ENCODE assay signal across 16 cellular contexts in genomic region chrX:46216406-46216805, GRCh38.
DNase-seq lines count a peak whose midpoint lies in the region; ATAC-seq and TF ChIP-seq lines count a peak whose summit lies in the region.
"Had no signal": no experiment of that assay in that cellular context is flagged by ENCODE, and none has a peak within 500 bp of the region (broad histone marks: within the 10 kb centered on the region; RNA-seq: fewer than 3 reads in every experiment).

No MANE protein-coding gene starts in this region.

- no peaks in the 10 kb centered on the region for H4K20me1 ChIP-seq in SK-N-SH (ENCODE audit: insufficient read depth)
- H4K20me1 ChIP-seq: BLaER1 had no signal

- CTCF ChIA-PET in SK-N-SH (lab: Yijun Ruan, JAX), result no interaction called here

- ATAC-seq in SK-N-SH treated with all-trans-retinoic acid at 6 μM for 48 hours (no peak), GM19324 (IDR thresholded peaks at IDR 0.05; ENCODE audit: low FRiP score, unreplicated experiment) (no peak)

- no peak for DNase-seq in SK-N-SH
- peak; percentile 28 to 34 for DNase-seq in dermis microvascular lymphatic vessel endothelial cell (ENCODE audit: low read depth in 2 of 2)
- DNase-seq in SIG-M5 (lab: John Stamatoyannopoulos, UW), result no peak
- no peak for DNase-seq in stimulated activated CD4-positive, alpha-beta T cell treated with anti-CD3 and anti-CD28 coated beads, Interleukin-12 subunit alpha, Interleukin-12 subunit beta, amount 100 ng/mL, for 4 hours
- DNase-seq: AML-193; Caco-2; CD8-positive, alpha-beta memory T cell; DND-41; GDM1; HCEC 1CT; HFFc6 had no signal

- H3K4me2 ChIP-seq in SK-N-SH (no peak overlapping the region), parathyroid adenoma (ENCODE audit: low read length) (peak overlapping the region; percentile 42)
- H3K4me2 ChIP-seq: BLaER1 had no signal

- H3K9me3 ChIP-seq in SK-N-SH (no peaks in the 10 kb centered on the region), parathyroid adenoma (ENCODE audit: control insufficient read depth, low read length) (no peaks in the 10 kb centered on the region)
- H3K9me3 ChIP-seq: BLaER1, Caco-2 had no signal

- H3F3A ChIP-seq in SK-N-SH (replicated peaks; ENCODE audit: insufficient read depth), result no peaks in the 10 kb centered on the region

- 19% methylated on average over 2 of the region's 2 CpGs for WGBS in SK-N-SH (ENCODE audit: low lambda C conversion rate)

- H3K4me1 ChIP-seq in SK-N-SH (ENCODE audit: control insufficient read depth in 1 of 2, insufficient read depth in 2 of 2, low read depth in 1 of 2, low read length in 1 of 2) (no peaks in the 10 kb centered on the region), parathyroid adenoma (no peaks in the 10 kb centered on the region)
- H3K4me1 ChIP-seq: BLaER1, Caco-2 had no signal

- H3K27ac ChIP-seq in SK-N-SH (ENCODE audit: low read depth in 2 of 2, low read length in 1 of 2) (no peak overlapping the region), parathyroid adenoma (no peak overlapping the region)
- H3K27ac ChIP-seq: 22Rv1, BLaER1 had no signal

- H2AFZ ChIP-seq in SK-N-SH (ENCODE audit: low read depth), result 0 out of 2 replicates have a peak overlapping the region, but pooled peaks have one; percentile 19
- no peak overlapping the region for H2AFZ ChIP-seq in parathyroid adenoma

- H3K27me3 ChIP-seq in SK-N-SH (ENCODE audit: insufficient read depth) (peaks cover 7% of the 10 kb centered on the region; the same call in 1 of the 2 replicates), parathyroid adenoma (ENCODE audit: control insufficient read depth, insufficient read depth, low read length) (no peaks in the 10 kb centered on the region)
- H3K27me3 ChIP-seq: BLaER1 had no signal

- H3K36me3 ChIP-seq in SK-N-SH (replicated peaks in 1 of 2; ENCODE audit: control insufficient read depth in 1 of 2, insufficient read depth in 2 of 2, low read length in 1 of 2) (no peaks in the 10 kb centered on the region), parathyroid adenoma (ENCODE audit: control insufficient read depth, insufficient read depth, low read length) (no peaks in the 10 kb centered on the region)
- H3K36me3 ChIP-seq: BLaER1 had no signal

- no peak overlapping the region for H3K4me3 ChIP-seq in SK-N-SH (ENCODE audit: low read depth in 2 of 2, low read length in 1 of 2)
- no peak overlapping the region for H3K4me3 ChIP-seq in parathyroid adenoma (ENCODE audit: low read depth, low read length)
- H3K4me3 ChIP-seq: BLaER1 had no signal

- H3K9ac ChIP-seq in SK-N-SH (no peak overlapping the region), parathyroid adenoma (no peak overlapping the region)
- H3K9ac ChIP-seq: BLaER1 had no signal

- TF ChIP-seq EP300 in SK-N-SH (IDR thresholded peaks at IDR 0.05; ENCODE audit: borderline replicate concordance in 1 of 2, low read depth in 1 of 2, low read length in 1 of 2), result no peak

- no peaks in the 10 kb centered on the region for H3K9me2 ChIP-seq in SK-N-SH

- POLR2A ChIA-PET in SK-N-SH (lab: Yijun Ruan, JAX), result no interaction called here

- H3K79me2 ChIP-seq in SK-N-SH (ENCODE audit: insufficient read depth) (no peaks in the 10 kb centered on the region), parathyroid adenoma (no peaks in the 10 kb centered on the region)

- no peak for TF ChIP-seq CTCF in SK-N-SH (IDR thresholded peaks at IDR 0.05)
- TF ChIP-seq CTCF in parathyroid adenoma (IDR thresholded peaks at IDR 0.05), result no peak

- TF ChIP-seq RAD21 in SK-N-SH (IDR thresholded peaks at IDR 0.05; ENCODE audit: low read length), result no peak

TF ChIP-seq in SK-N-SH, 30 proteins besides CTCF, POLR2A, EP300 and RAD21 (continues in another document):
- TF ChIP-seq TAF1 (IDR thresholded peaks at IDR 0.05; ENCODE audit: borderline replicate concordance, low read depth, low read length) (no peak), PBX3 (IDR thresholded peaks at IDR 0.05) (no peak), TCF12 (IDR thresholded peaks at IDR 0.05) (no peak), RCOR1 (IDR thresholded peaks at IDR 0.05; ENCODE audit: low read length) (no peak), CHD2 (IDR thresholded peaks at IDR 0.05; ENCODE audit: low read length, partially characterized antibody) (no peak), POLR2AphosphoS5 (IDR thresholded peaks at IDR 0.05; ENCODE audit: low read depth, low read length) (no peak), FOXJ3 (CRISPR knock-in tag; IDR thresholded peaks at IDR 0.05) (no peak), YY1 (IDR thresholded peaks at IDR 0.05; ENCODE audit: low read depth) (no peak), RFX5 (IDR thresholded peaks at IDR 0.05; ENCODE audit: low read length) (no peak), FOXM1 (IDR thresholded peaks at IDR 0.05; ENCODE audit: low read depth) (no peak), RXRA (IDR thresholded peaks at IDR 0.05; ENCODE audit: borderline replicate concordance, low read depth) (no peak)

TF ChIP-seq in SK-N-SH treated with all-trans-retinoic acid at 6 μM for 48 hours, 23 proteins besides CTCF, POLR2A, EP300 and RAD21 (continues in another document):
- no peak for TF ChIP-seq GLIS3 (CRISPR knock-in tag; IDR thresholded peaks at IDR 0.05)
- no peak for TF ChIP-seq PATZ1 (CRISPR knock-in tag; IDR thresholded peaks at IDR 0.05; ENCODE audit: borderline replicate concordance)
- no peak for TF ChIP-seq BACH2 (CRISPR knock-in tag; IDR thresholded peaks at IDR 0.05; ENCODE audit: borderline replicate concordance)
- no peak for TF ChIP-seq ISL1 (CRISPR knock-in tag; IDR thresholded peaks at IDR 0.05)
- TF ChIP-seq ZC3H10 (CRISPR knock-in tag; IDR thresholded peaks at IDR 0.05), result no peak
- no peak for TF ChIP-seq POU6F1 (CRISPR knock-in tag; IDR thresholded peaks at IDR 0.05; ENCODE audit: borderline replicate concordance, low read depth)
- no peak for TF ChIP-seq TSHZ2 (CRISPR knock-in tag; IDR thresholded peaks at IDR 0.05)
- TF ChIP-seq CSDC2 (CRISPR knock-in tag; IDR thresholded peaks at IDR 0.05), result no peak
- TF ChIP-seq CSRNP3 (CRISPR knock-in tag; IDR thresholded peaks at IDR 0.05), result no peak
- TF ChIP-seq ARNTL (CRISPR knock-in tag; IDR thresholded peaks at IDR 0.05; ENCODE audit: borderline replicate concordance, low read depth), result no peak

Comparison
In these comparisons a context has a peak if more than half of its experiments do, and no peak if none do; other contexts are left out.
1. DNase-seq: peak in dermis microvascular lymphatic vessel endothelial cell (2 of 2); none in SK-N-SH (single experiment), SIG-M5 (single experiment) and stimulated activated CD4-positive, alpha-beta T cell treated with anti-CD3 and anti-CD28 coated beads, Interleukin-12 subunit alpha, Interleukin-12 subunit beta, amount 100 ng/mL, for 4 hours (single experiment).